ENCODE assay signal across 1 cellular context in genomic region chr1:153796786-153797659, GRCh38.
TF ChIP-seq lines count a peak whose summit lies in the region.

No MANE protein-coding gene starts in this region.

TF ChIP-seq in SK-N-SH, 30 proteins besides CTCF, POLR2A, EP300 and RAD21 (continued from another document):
- no peak for TF ChIP-seq PBX3 (IDR thresholded peaks at IDR 0.05)
- TF ChIP-seq RCOR1 (IDR thresholded peaks at IDR 0.05; ENCODE audit: low read length): peak; percentile 49; the same call in 1 of the 2 replicates
- TF ChIP-seq SIN3A (IDR thresholded peaks at IDR 0.05; ENCODE audit: borderline replicate concordance, low read depth, low read length): no peak
- no peak for TF ChIP-seq FOSL2 (IDR thresholded peaks at IDR 0.05; ENCODE audit: borderline replicate concordance, low read depth)
- TF ChIP-seq NFIC (IDR thresholded peaks at IDR 0.05; ENCODE audit: borderline replicate concordance): no peak
- no peak for TF ChIP-seq EZH2phosphoT487 (IDR thresholded peaks at IDR 0.05; ENCODE audit: borderline replicate concordance, low read depth)
